ENCODE assay signal across 21 cellular contexts in genomic region chr6:156875062-156875461, GRCh38.
DNase-seq lines count a peak whose midpoint lies in the region; ATAC-seq, FAIRE-seq and TF ChIP-seq lines count a peak whose summit lies in the region.
"Had no signal": no experiment of that assay in that cellular context is flagged by ENCODE, and none has a peak within 500 bp of the region (broad histone marks: within the 10 kb centered on the region; RNA-seq: fewer than 3 reads in every experiment).

No MANE protein-coding gene starts in this region.

- no peak overlapping the region for H3K27ac Mint-ChIP-seq in activated CD8-positive, alpha-beta memory T cell treated with anti-CD3 and anti-CD28 coated beads, Interleukin-2, amount 10 ng/mL, durations not matched to agents 7 days and 5 days
- peak overlapping the region in 1 of 6 donors; percentile 27 for H3K27ac Mint-ChIP-seq in immature natural killer cell
- H3K27ac Mint-ChIP-seq: B cell had no signal

- 50% methylated on average over 2 of the region's 2 CpGs for WGBS in GM12878 (ENCODE audit: insufficient coverage, insufficient replicate concordance, low lambda C conversion rate, missing lambda C conversion rate)

- no peaks in the 10 kb centered on the region for H3K27me3 ChIP-seq in GM12878 (replicated peaks in 1 of 2; ENCODE audit: control insufficient read depth in 2 of 2, insufficient read depth in 2 of 2, low read length in 1 of 2)

- no peaks in the 10 kb centered on the region for H3K27me3 Mint-ChIP-seq in activated CD8-positive, alpha-beta memory T cell treated with anti-CD3 and anti-CD28 coated beads, Interleukin-2, amount 10 ng/mL, durations not matched to agents 7 days and 5 days
- no peaks in the 10 kb centered on the region for H3K27me3 Mint-ChIP-seq in immature natural killer cell (ENCODE audit: low read depth in 3 of 3)
- H3K27me3 Mint-ChIP-seq: B cell; CD4-positive, alpha-beta memory T cell had no signal

- H3K4me1 Mint-ChIP-seq in activated CD8-positive, alpha-beta memory T cell treated with anti-CD3 and anti-CD28 coated beads, Interleukin-2, amount 10 ng/mL, durations not matched to agents 7 days and 5 days, result peaks cover 19% of the 10 kb centered on the region
- H3K4me1 Mint-ChIP-seq in immature natural killer cell, result peaks cover 73 to 98% of the 10 kb centered on the region in 2 donors

- no peak overlapping the region for H2AFZ ChIP-seq in GM12878 (ENCODE audit: control insufficient read depth, low read depth, low read length)
- H2AFZ ChIP-seq: PC-9 had no signal

- in situ Hi-C loops in GM12878 (cut with MboI), result no loop called here

- intact Hi-C loops in GM12878 (cut with micrococcal nuclease; ENCODE audit: unreplicated experiment), result loop anchor here (10.0 kb wide), 1 partner anchor 310 kb away; no protein-coding TSS in a partner anchor

- H3K4me2 ChIP-seq in GM12878 (ENCODE audit: control insufficient read depth, insufficient read depth), result no peak overlapping the region
- H3K4me2 ChIP-seq: PC-9 had no signal

- H3K9me3 ChIP-seq in GM12878 (replicated peaks; ENCODE audit: control insufficient read depth, insufficient read depth, low read length), result no peaks in the 10 kb centered on the region

- RAD21 ChIA-PET in GM12878 (lab: Charles Lee; ENCODE audit: unreplicated experiment), result interaction anchor here (1.2 kb wide), 1 partner anchor 154 kb away, joined by 3 read pairs; no protein-coding TSS in a partner anchor

- no peak overlapping the region for H3K4me3 ChIP-seq in GM12878
- H3K4me3 ChIP-seq: PC-9 had no signal

- no peak overlapping the region for H3K27ac ChIP-seq in GM12878 (ENCODE audit: control insufficient read depth, insufficient read depth)
- H3K27ac ChIP-seq: HL-60, PC-9, RWPE1 had no signal

- no peak for TF ChIP-seq RAD21 in GM12878 (IDR thresholded peaks at IDR 0.05; ENCODE audit: insufficient read depth, low read depth, low read length)

- TF ChIP-seq CTCF in GM12878 (IDR thresholded peaks at IDR 0.05 in 2 of 3, conservative IDR thresholded peaks at IDR 0.05 in 1 of 3; ENCODE audit: control insufficient read depth in 2 of 3, extremely low read depth in 1 of 3, insufficient read depth in 1 of 3, low read depth in 3 of 3, low read length in 3 of 3), result no peak

- H3K4me3 Mint-ChIP-seq in activated CD8-positive, alpha-beta memory T cell treated with anti-CD3 and anti-CD28 coated beads, Interleukin-2, amount 10 ng/mL, durations not matched to agents 7 days and 5 days, result no peak overlapping the region
- no peak overlapping the region for H3K4me3 Mint-ChIP-seq in immature natural killer cell
- H3K4me3 Mint-ChIP-seq: B cell; CD4-positive, alpha-beta memory T cell had no signal

- POLR2A ChIA-PET in GM12878 (lab: Charles Lee), result interaction anchor here (0.6 kb wide), 4 partner anchors 22 to 400 kb away, joined by 3 to 5 read pairs (median 3); no protein-coding TSS in a partner anchor

- H3K4me1 ChIP-seq in GM12878 (ENCODE audit: control insufficient read depth, insufficient read depth, low read length), result no peaks in the 10 kb centered on the region

- BruUV-seq in GM12878 (replicated peaks; lab: Mats Ljungman, UMichigan), result no TSS peak

- peaks cover 94% of the 10 kb centered on the region for H3K79me2 ChIP-seq in GM12878 (ENCODE audit: control insufficient read depth, insufficient read depth, low read length)

- H4K20me1 ChIP-seq in GM12878 (ENCODE audit: control insufficient read depth, insufficient read depth), result peaks cover 15% of the 10 kb centered on the region

- peak; percentile 55 for ATAC-seq in activated CD8-positive, alpha-beta memory T cell treated with anti-CD3 and anti-CD28 coated beads, Interleukin-2, amount 10 ng/mL, durations not matched to agents 7 days and 5 days
- ATAC-seq in GM18861 (IDR thresholded peaks at IDR 0.05; ENCODE audit: unreplicated experiment), result peak; percentile 49
- peak; percentile 59 for ATAC-seq in HG02852 (IDR thresholded peaks at IDR 0.05; ENCODE audit: unreplicated experiment)
- peak; percentile 27; the same call in 1 of the 3 replicates for ATAC-seq in GM12878
- ATAC-seq in GM21367 (IDR thresholded peaks at IDR 0.05; ENCODE audit: unreplicated experiment), result no peak

- peaks cover 8% of the 10 kb centered on the region for H3K36me3 Mint-ChIP-seq in activated CD8-positive, alpha-beta memory T cell treated with anti-CD3 and anti-CD28 coated beads, Interleukin-2, amount 10 ng/mL, durations not matched to agents 7 days and 5 days
- H3K36me3 Mint-ChIP-seq in immature natural killer cell, result no peaks in the 10 kb centered on the region

- SMC1A ChIA-PET in GM12878 (lab: Charles Lee; ENCODE audit: uncharacterized antibody, unreplicated experiment), result interaction anchor here (0.9 to 2.8 kb wide), 7 partner anchors 9 to 99 kb away, joined by 3 to 12 read pairs (median 4); no protein-coding TSS in a partner anchor

- peaks cover 4 to 6% of the 10 kb centered on the region in 2 experiments for H3K36me3 ChIP-seq in GM12878 (ENCODE audit: control insufficient read depth in 2 of 2, insufficient read depth in 2 of 2, low read length in 1 of 2)

- no peak for TF ChIP-seq POLR2A in GM12878 (IDR thresholded peaks at IDR 0.05; ENCODE audit: low read depth, low read length)

- no peak overlapping the region for H3K9ac ChIP-seq in GM12878 (ENCODE audit: control insufficient read depth, insufficient read depth, low read length)

- CTCF ChIA-PET in activated CD8-positive, alpha-beta memory T cell treated with anti-CD3 and anti-CD28 coated beads, Interleukin-2, amount 10 ng/mL, durations not matched to agents 7 days and 5 days (lab: Charles Lee), result no interaction called here
- CTCF ChIA-PET in GM12878 (lab: Yijun Ruan, JAX), result interaction anchor here (1.1 to 2.0 kb wide), 6 partner anchors 8 to 148 kb away, joined by 3 to 6 read pairs (median 4); no protein-coding TSS in a partner anchor

- no peaks in the 10 kb centered on the region for H3K9me3 Mint-ChIP-seq in activated CD8-positive, alpha-beta memory T cell treated with anti-CD3 and anti-CD28 coated beads, Interleukin-2, amount 10 ng/mL, durations not matched to agents 7 days and 5 days (ENCODE audit: low read depth)
- H3K9me3 Mint-ChIP-seq in immature natural killer cell, result no peaks in the 10 kb centered on the region

- DNase-seq in activated CD8-positive, alpha-beta memory T cell treated with anti-CD3 and anti-CD28 coated beads, Interleukin-2, amount 10 ng/mL, durations not matched to agents 7 days and 5 days, result no peak
- DNase-seq in activated CD8-positive, alpha-beta memory T cell treated with anti-CD3 and anti-CD28 coated beads for 24 hours, result no peak
- DNase-seq in GM12878 (ENCODE audit: low read depth, low spot score) (no peak), HuH-7 (ENCODE audit: low spot score) (no peak), immature natural killer cell (no peak)
- DNase-seq: Calu3; CD4-positive, alpha-beta memory T cell; GOT3; IMR-90; NCI-H1417 treated with DMSO at 0.1 percent for 48 hours; NCI-H1930; NCI-H345; NCI-H526; PC-9 had no signal

- TF ChIP-seq EP300 in GM12878 (IDR thresholded peaks at IDR 0.05; ENCODE audit: borderline replicate concordance in 1 of 2, control insufficient read depth in 1 of 2, low read depth in 2 of 2, low read length in 2 of 2), result no peak

- no peak for FAIRE-seq in GM12878 (lab: Jason Lieb, UNC)
- FAIRE-seq: GM12892 had no signal

TF ChIP-seq in GM12878, 131 proteins besides CTCF, POLR2A, EP300 and RAD21:
- TF ChIP-seq CHD1 (IDR thresholded peaks at IDR 0.05; ENCODE audit: low read depth, low read length) (no peak), RUNX3 (IDR thresholded peaks at IDR 0.05; ENCODE audit: low read length) (peak; percentile 31; the same call in 1 of the 2 replicates)
TF ChIP-seq in GM12878: peak in this region for 1.
